ENCODE assay signal across 1 cellular context in genomic region chr12:57887631-57888406, GRCh38.
TF ChIP-seq lines count a peak whose summit lies in the region.

No MANE protein-coding gene starts in this region.

TF ChIP-seq in GM12878, 131 proteins besides CTCF, POLR2A, EP300 and RAD21 (continued from another document):
- TF ChIP-seq EED (IDR thresholded peaks at IDR 0.05; ENCODE audit: low read depth) = no peak
- no peak for TF ChIP-seq NR2C1 (IDR thresholded peaks at IDR 0.05)
- no peak for TF ChIP-seq IRF4 (IDR thresholded peaks at IDR 0.05; ENCODE audit: low read depth, low read length)
- TF ChIP-seq ESRRA (IDR thresholded peaks at IDR 0.05; ENCODE audit: low read length) = no peak
- no peak for TF ChIP-seq CBX3 (IDR thresholded peaks at IDR 0.05; ENCODE audit: borderline replicate concordance, low read depth)
- no peak for TF ChIP-seq KLF5 (IDR thresholded peaks at IDR 0.05; ENCODE audit: partially characterized antibody)
- TF ChIP-seq FOXM1 (IDR thresholded peaks at IDR 0.05; ENCODE audit: low read depth, low read length) = no peak
- no peak for TF ChIP-seq POLR2AphosphoS5 (IDR thresholded peaks at IDR 0.05; ENCODE audit: low read length)
- TF ChIP-seq SIX5 (IDR thresholded peaks at IDR 0.05; ENCODE audit: low read depth, low read length, severe bottlenecking) = no peak
- no peak for TF ChIP-seq CHD4 (IDR thresholded peaks at IDR 0.05)
- no peak for TF ChIP-seq GABPA (IDR thresholded peaks at IDR 0.05; ENCODE audit: low read depth)
- TF ChIP-seq E2F8 (IDR thresholded peaks at IDR 0.05; ENCODE audit: low read depth, partially characterized antibody) = no peak
- TF ChIP-seq FOXK2 (IDR thresholded peaks at IDR 0.05) = no peak
- no peak for TF ChIP-seq MEF2B (IDR thresholded peaks at IDR 0.05; ENCODE audit: partially characterized antibody, poor library complexity, severe bottlenecking)
